Comparison of ENCODE assay signal across 24 cellular contexts in genomic region chr15:91950054-91950453, GRCh38.
DNase-seq lines count a peak whose midpoint lies in the region; ATAC-seq, FAIRE-seq and TF ChIP-seq lines count a peak whose summit lies in the region.
"Had no signal": no experiment of that assay in that cellular context is flagged by ENCODE, and none has a peak within 500 bp of the region (broad histone marks: within the 10 kb centered on the region; RNA-seq: fewer than 3 reads in every experiment).

No MANE protein-coding gene starts in this region.

- H2BK12ac ChIP-seq in H1 (ENCODE audit: low read depth, low read length), result peak overlapping the region; percentile 94; the same call in 1 of the 2 replicates
- H2BK12ac ChIP-seq in neuronal stem cell (ENCODE audit: low read length), result no peak overlapping the region

- TF ChIP-seq POLR2A in H1 (IDR thresholded peaks at IDR 0.05; ENCODE audit: control extremely low read depth in 1 of 2, low read depth in 2 of 2, low read length in 2 of 2), result no peak

- H3K9ac ChIP-seq in KMS-11 (no peak overlapping the region), H1 (replicated peaks in 1 of 4; ENCODE audit: extremely low read depth in 1 of 4, low read depth in 3 of 4, low read length in 3 of 4) (no peak overlapping the region), neuronal stem cell (ENCODE audit: low read depth, low read length, poor library complexity) (peak overlapping the region; percentile 36)
- H3K9ac ChIP-seq: neural progenitor cell had no signal

- 51% methylated on average over 4 of the region's 4 CpGs; no CpG with 5 or more reads in 1 of the 2 experiments for WGBS in H1 (ENCODE audit: extremely low coverage in 1 of 2, insufficient coverage in 1 of 2, insufficient read length in 1 of 2, insufficient replicate concordance in 2 of 2, low coverage in 1 of 2, low lambda C conversion rate in 2 of 2, missing lambda C conversion rate in 1 of 2), 2 experiments
- WGBS in neuronal stem cell (ENCODE audit: extremely low coverage in 2 of 2, insufficient read length in 2 of 2, insufficient replicate concordance in 1 of 2), 2 donors, result no CpG with 5 or more reads among the region's 4 CpGs

- H2BK15ac ChIP-seq in H1 (ENCODE audit: low read length) (peak overlapping the region; percentile 62; the same call in 1 of the 2 replicates), neuronal stem cell (ENCODE audit: low read length) (peak overlapping the region; percentile 32)

- peak overlapping the region; percentile 66 to 98 (median 92) for H3K27ac Mint-ChIP-seq in CD14-positive monocyte
- H3K27ac Mint-ChIP-seq: activated T-cell treated with anti-CD3 and anti-CD28 coated beads, Interleukin-2, amount 50 U/mL, for 24 hours; memory B cell; neural progenitor cell; stimulated activated naive CD8-positive, alpha-beta T cell treated with anti-CD3 and anti-CD28 coated beads, Interleukin-15, Interleukin-2, amounts not matched to agents 100 ng/mL and 50 ng/mL, for 24 hours had no signal

- H2BK5ac ChIP-seq in H1 (ENCODE audit: low read depth, low read length) (peak overlapping the region; percentile 46; the same call in 1 of the 2 replicates), neuronal stem cell (ENCODE audit: low read length) (no peak overlapping the region)

- H3K36me3 ChIP-seq in KMS-11 (ENCODE audit: insufficient read depth) (no peaks in the 10 kb centered on the region), H1 (ENCODE audit: control insufficient read depth in 2 of 4, insufficient read depth in 4 of 4, low read length in 3 of 4) (no peaks in the 10 kb centered on the region), neuronal stem cell (replicated peaks in 1 of 2; ENCODE audit: control insufficient read depth in 2 of 2, insufficient read depth in 2 of 2, low read length in 2 of 2) (no peaks in the 10 kb centered on the region)
- H3K36me3 ChIP-seq: brain microvascular endothelial cell, neural progenitor cell, prostate gland had no signal

- H3K36me3 Mint-ChIP-seq in CD14-positive monocyte, result peaks cover 0 to 4% of the 10 kb centered on the region in 2 donors
- H3K36me3 Mint-ChIP-seq: memory B cell, neural progenitor cell had no signal

- H3K27ac ChIP-seq in KMS-11 (no peak overlapping the region), H1 (ENCODE audit: low read depth, low read length) (no peak overlapping the region), neuronal stem cell (replicated peaks; ENCODE audit: low read length) (no peak overlapping the region)
- H3K27ac ChIP-seq: brain microvascular endothelial cell, neural progenitor cell, prostate gland had no signal

- no peak overlapping the region for H3K4ac ChIP-seq in H1 (replicated peaks; ENCODE audit: insufficient read length, low read depth, low read length)
- H3K4ac ChIP-seq in neuronal stem cell (ENCODE audit: low read length), result no peak overlapping the region

- FAIRE-seq in H1 (lab: Jason Lieb, UNC), result no peak
- FAIRE-seq: D721Med, HTR-8/SVneo had no signal

- H2AFZ ChIP-seq in KMS-11 (ENCODE audit: low read depth) (no peak overlapping the region), H1 (ENCODE audit: low read length) (no peak overlapping the region), neuronal stem cell (ENCODE audit: low read length) (no peak overlapping the region)
- H2AFZ ChIP-seq: neural progenitor cell had no signal

- CTCF ChIA-PET in H1 (lab: Charles Lee; ENCODE audit: partially characterized antibody), result interaction anchor here (1.3 to 1.6 kb wide), 6 partner anchors 9 to 133 kb away, joined by 3 to 6 read pairs (median 3); no protein-coding TSS in a partner anchor

- H4K20me1 ChIP-seq in KMS-11 (ENCODE audit: insufficient read depth) (no peaks in the 10 kb centered on the region), H1 (replicated peaks in 1 of 2; ENCODE audit: control insufficient read depth in 1 of 2, insufficient read depth in 2 of 2, low read length in 2 of 2) (no peaks in the 10 kb centered on the region)

- H4K91ac ChIP-seq in H1 (replicated peaks; ENCODE audit: insufficient read length, low read length) (peak overlapping the region; percentile 36), neuronal stem cell (ENCODE audit: low read depth, low read length, poor library complexity) (no peak overlapping the region)

- H3K9me3 ChIP-seq in H1 (ENCODE audit: insufficient read depth in 2 of 2, low read depth in 1 of 2, low read length in 1 of 2) (no peaks in the 10 kb centered on the region), neuronal stem cell (replicated peaks in 1 of 2; ENCODE audit: control insufficient read depth in 2 of 2, insufficient read depth in 1 of 2, low read depth in 1 of 2, low read length in 2 of 2) (no peaks in the 10 kb centered on the region)
- H3K9me3 ChIP-seq: prostate gland had no signal

- H2AK5ac ChIP-seq in H1 (ENCODE audit: low read depth, low read length) (no peak overlapping the region; the same call in 1 of the 2 replicates), neuronal stem cell (ENCODE audit: low read depth, low read length) (no peak overlapping the region)

- H4K8ac ChIP-seq in H1 (ENCODE audit: extremely low read depth, insufficient read depth, low read length) (no peak overlapping the region), neuronal stem cell (ENCODE audit: low read depth, low read length) (no peak overlapping the region)

- H3K56ac ChIP-seq in H1 (replicated peaks; ENCODE audit: insufficient read length, low read depth, low read length), result no peak overlapping the region

- H3K4me2 ChIP-seq in KMS-11, result peak overlapping the region; percentile 27; the same call in 1 of the 2 replicates
- no peak overlapping the region for H3K4me2 ChIP-seq in H1 (ENCODE audit: insufficient read depth in 1 of 2, low read depth in 2 of 2, low read length in 2 of 2)
- H3K4me2 ChIP-seq in neuronal stem cell (ENCODE audit: insufficient read depth, low read length, poor library complexity, severe bottlenecking), result no peak overlapping the region
- H3K4me2 ChIP-seq: neural progenitor cell had no signal

- H3K23me2 ChIP-seq in H1 (ENCODE audit: low read depth, low read length), result no peaks in the 10 kb centered on the region

- H3K23ac ChIP-seq in H1 (ENCODE audit: insufficient read length), result no peak overlapping the region
- no peak overlapping the region for H3K23ac ChIP-seq in neuronal stem cell (ENCODE audit: low read depth, low read length, poor library complexity)

- TF ChIP-seq CTCF in CD14-positive monocyte (IDR thresholded peaks at IDR 0.05) (no peak), KMS-11 (conservative IDR thresholded peaks at IDR 0.05; ENCODE audit: low read depth, low read length) (no peak), H1 (IDR thresholded peaks at IDR 0.05; ENCODE audit: control extremely low read depth in 1 of 3, insufficient read depth in 1 of 3, low read depth in 1 of 3, low read length in 3 of 3) (no peak)

- peaks cover 100% of the 10 kb centered on the region for H3K4me1 Mint-ChIP-seq in CD14-positive monocyte
- H3K4me1 Mint-ChIP-seq: memory B cell had no signal

- intact Hi-C loops in CD14-positive monocyte (cut with micrococcal nuclease), result loop anchor here in 1 of 2 donors (5.0 kb wide), 2 partner anchors 43 to 117 kb away; no protein-coding TSS in a partner anchor
- intact Hi-C loops in posterior vena cava (cut with DNase I), result no loop called here
- intact Hi-C loops in left colon (cut with DNase I, micrococcal nuclease), result no loop called here

- H3K14ac ChIP-seq in H1 (ENCODE audit: insufficient read length) (no peak overlapping the region), neuronal stem cell (ENCODE audit: low read length) (no peak overlapping the region)

- no peaks in the 10 kb centered on the region for H3K79me2 ChIP-seq in KMS-11 (ENCODE audit: insufficient read depth, low read depth)
- H3K79me2 ChIP-seq in H1 (ENCODE audit: control insufficient read depth in 1 of 2, insufficient read depth in 2 of 2, low read length in 2 of 2), result peaks cover 0 to 19% of the 10 kb centered on the region in 2 experiments; a peak in 2 of 4 replicates

- H4K5ac ChIP-seq in H1 (ENCODE audit: insufficient read length, low read depth, low read length), result peak overlapping the region; percentile 30

- TF ChIP-seq RAD21 in H1 (IDR thresholded peaks at IDR 0.05 in 1 of 2, conservative IDR thresholded peaks at IDR 0.05 in 1 of 2; ENCODE audit: low read depth in 2 of 2, low read length in 2 of 2), result no peak

- H2BK20ac ChIP-seq in H1 (ENCODE audit: low read length), result 0 out of 2 replicates have a peak overlapping the region, but pooled peaks have one; percentile 36

- H3K27me3 Mint-ChIP-seq in CD14-positive monocyte (ENCODE audit: low read depth in 3 of 3), result peaks cover 0 to 4% (median 3%) of the 10 kb centered on the region in 3 donors
- H3K27me3 Mint-ChIP-seq: activated T-cell treated with anti-CD3 and anti-CD28 coated beads, Interleukin-2, amount 50 U/mL, for 24 hours; stimulated activated naive CD8-positive, alpha-beta T cell treated with anti-CD3 and anti-CD28 coated beads, Interleukin-15, Interleukin-2, amounts not matched to agents 100 ng/mL and 50 ng/mL, for 24 hours had no signal

- H3K4me1 ChIP-seq in KMS-11 (ENCODE audit: low read depth, poor library complexity, severe bottlenecking) (peaks cover 43% of the 10 kb centered on the region), H1 (replicated peaks in 1 of 4; ENCODE audit: control insufficient read depth in 3 of 4, insufficient read depth in 4 of 4, low read length in 3 of 4) (peaks cover 21 to 40% (median 25%) of the 10 kb centered on the region in 4 experiments), neuronal stem cell (ENCODE audit: control insufficient read depth in 2 of 2, insufficient read depth in 1 of 2, low read depth in 1 of 2, low read length in 2 of 2) (peaks cover 0 to 17% of the 10 kb centered on the region in 2 donors)

- no peak overlapping the region for H3K4me3 ChIP-seq in KMS-11 (IDR thresholded peaks at IDR 0.05; ENCODE audit: insufficient read depth, low read depth, low read length)
- H3K4me3 ChIP-seq in H1 (ENCODE audit: extremely low read depth in 1 of 4, insufficient read depth in 2 of 4, low read depth in 3 of 4, low read length in 4 of 4), result no peak overlapping the region
- H3K4me3 ChIP-seq in neuronal stem cell (ENCODE audit: low read length in 2 of 2), result no peak overlapping the region
- H3K4me3 ChIP-seq: neural progenitor cell, prostate gland had no signal

- H3K79me1 ChIP-seq in H1 (ENCODE audit: low read depth, low read length) (peaks cover 9% of the 10 kb centered on the region; the same call in 1 of the 2 replicates), neuronal stem cell (ENCODE audit: low read depth, low read length) (peaks cover 1% of the 10 kb centered on the region)

- peak overlapping the region in 1 of 2 donors; percentile 22 for H3K4me3 Mint-ChIP-seq in CD14-positive monocyte
- H3K4me3 Mint-ChIP-seq: activated T-cell treated with anti-CD3 and anti-CD28 coated beads, Interleukin-2, amount 50 U/mL, for 24 hours; memory B cell; neural progenitor cell; stimulated activated naive CD8-positive, alpha-beta T cell treated with anti-CD3 and anti-CD28 coated beads, Interleukin-15, Interleukin-2, amounts not matched to agents 100 ng/mL and 50 ng/mL, for 24 hours had no signal

- H3K9me3 Mint-ChIP-seq in CD14-positive monocyte, result peaks cover 0 to 2% (median 0%) of the 10 kb centered on the region in 7 donors
- H3K9me3 Mint-ChIP-seq: activated T-cell treated with anti-CD3 and anti-CD28 coated beads, Interleukin-2, amount 50 U/mL, for 24 hours; neural progenitor cell; stimulated activated naive CD8-positive, alpha-beta T cell treated with anti-CD3 and anti-CD28 coated beads, Interleukin-15, Interleukin-2, amounts not matched to agents 100 ng/mL and 50 ng/mL, for 24 hours had no signal

- 0 out of 2 replicates have a peak overlapping the region, but pooled peaks have one; percentile 71 for H3K18ac ChIP-seq in H1 (ENCODE audit: extremely low read depth, low read length)
- H3K18ac ChIP-seq in neuronal stem cell (ENCODE audit: low read length), result peak overlapping the region; percentile 53

- DNase-seq in CD14-positive monocyte (ENCODE audit: low spot score) (no peak), H1 (ENCODE audit: low read depth in 1 of 2, low spot score in 2 of 2) (no peak), neuronal stem cell (ENCODE audit: low spot score) (no peak), posterior vena cava (ENCODE audit: low spot score) (no peak), left colon (no peak)
- DNase-seq: activated CD4-positive, alpha-beta T cell treated with anti-CD3 and anti-CD28 coated beads for 4 hours; activated naive CD4-positive, alpha-beta T cell treated with Interleukin-2 at 50 U/mL for 16 hours; activated T-cell treated with anti-CD3 and anti-CD28 coated beads, Interleukin-2, amount 50 U/mL, for 24 hours; brain microvascular endothelial cell; erythroblast; foreskin fibroblast; NCI-H146; NCI-H510A; T-helper 2 cell had no signal

- no peaks in the 10 kb centered on the region for H3K27me3 ChIP-seq in KMS-11 (ENCODE audit: insufficient read depth, low read depth)
- H3K27me3 ChIP-seq in H1 (replicated peaks in 1 of 4; ENCODE audit: control insufficient read depth in 3 of 4, extremely low read depth in 1 of 4, insufficient read depth in 3 of 4, low read length in 3 of 4), result no peaks in the 10 kb centered on the region
- H3K27me3 ChIP-seq in neuronal stem cell (ENCODE audit: control insufficient read depth in 3 of 3, insufficient read depth in 3 of 3, low read depth in 1 of 3, low read length in 3 of 3), result no peaks in the 10 kb centered on the region
- H3K27me3 ChIP-seq: brain microvascular endothelial cell, neural progenitor cell had no signal

- H2BK120ac ChIP-seq in H1 (replicated peaks; ENCODE audit: low read depth, low read length) (no peak overlapping the region), neuronal stem cell (ENCODE audit: low read depth, low read length) (no peak overlapping the region)

- TF ChIP-seq EP300 in H1 (IDR thresholded peaks at IDR 0.05; ENCODE audit: borderline replicate concordance in 1 of 2, low read depth in 2 of 2, low read length in 2 of 2), result no peak

- POLR2A ChIA-PET in H1 (lab: Charles Lee; ENCODE audit: partially characterized antibody), result interaction anchor here (0.9 kb wide), 1 partner anchor 18 kb away, joined by 3 read pairs; no protein-coding TSS in a partner anchor

- no peak for ATAC-seq in GM21381 (IDR thresholded peaks at IDR 0.05; ENCODE audit: unreplicated experiment)
- ATAC-seq in left colon, result no peak
- ATAC-seq: Right ventricle myocardium inferior, SK-N-SH treated with all-trans-retinoic acid at 6 μM for 48 hours had no signal
